13 cellular contexts compared by ENCODE assay signal in genomic region chr1:229717774-229718173, GRCh38.
DNase-seq lines count a peak whose midpoint lies in the region; ATAC-seq, FAIRE-seq and TF ChIP-seq lines count a peak whose summit lies in the region.
"Had no signal": no experiment of that assay in that cellular context is flagged by ENCODE, and none has a peak within 500 bp of the region (broad histone marks: within the 10 kb centered on the region; RNA-seq: fewer than 3 reads in every experiment).

No MANE protein-coding gene starts in this region.

- no peak overlapping the region for H3K14ac ChIP-seq in H9 (ENCODE audit: insufficient read depth, low read length)

- H3T11ph ChIP-seq in H9 (ENCODE audit: low read length) = no peak overlapping the region

- H3K4me3 Mint-ChIP-seq in H9 (no peak overlapping the region), type B pancreatic cell (no peak overlapping the region)
- H3K4me3 Mint-ChIP-seq: T-helper 1 cell treated with Interleukin-12 subunit alpha and Interleukin-12 subunit beta and Interleukin-4 antibody, amounts not matched to agents 30 μg/mL and 1 μg/mL, for 36 hours had no signal

- no peak overlapping the region for H2BK120ac ChIP-seq in H9 (ENCODE audit: low read depth, low read length, poor library complexity, severe bottlenecking)

- H2BK20ac ChIP-seq in H9 (ENCODE audit: low read depth, low read length, poor library complexity, severe bottlenecking) = no peak overlapping the region

- H3K27me3 Mint-ChIP-seq in H9 (ENCODE audit: low read depth) (no peaks in the 10 kb centered on the region), type B pancreatic cell (peaks cover 3% of the 10 kb centered on the region)

- BruUV-seq in PC-3 (replicated peaks; lab: Mats Ljungman, UMichigan) = no TSS peak

- H3K9me3 Mint-ChIP-seq in H9 (peaks cover 18 to 19% of the 10 kb centered on the region in 2 experiments), type B pancreatic cell (peaks cover 10% of the 10 kb centered on the region)

- intact Hi-C loops in PC-3 (cut with micrococcal nuclease) (no loop called here), adrenal gland (cut with DNase I) (no loop called here)

- TF ChIP-seq RAD21 in A549 (conservative IDR thresholded peaks at IDR 0.05 in 1 of 2, IDR thresholded peaks at IDR 0.05 in 1 of 2) = no peak

- H3K4me1 ChIP-seq in A549 = 0 out of 3 replicates have a peak, but pooled peaks cover 4% of the 10 kb centered on the region
- H3K4me1 ChIP-seq in H9 (ENCODE audit: insufficient read depth, low read length) = peaks cover 4% of the 10 kb centered on the region
- no peaks in the 10 kb centered on the region for H3K4me1 ChIP-seq in PC-3 (ENCODE audit: insufficient read depth, low read length)
- H3K4me1 ChIP-seq in adrenal gland (replicated peaks in 1 of 2) = no peaks in the 10 kb centered on the region
- H3K4me1 ChIP-seq: gastroesophageal sphincter had no signal

- POLR2A ChIA-PET in A549 (lab: Yijun Ruan, JAX) (no interaction called here), PC-3 (lab: Charles Lee; ENCODE audit: unreplicated experiment) (no interaction called here)

- H3K4me2 ChIP-seq in A549 = peak overlapping the region; percentile 44; the same call in 2 of the 3 replicates
- H3K4me2 ChIP-seq in H9 (ENCODE audit: insufficient read depth, insufficient read length, low read length) = no peak overlapping the region
- H3K4me2 ChIP-seq in PC-3 (ENCODE audit: low read length) = peak overlapping the region; percentile 23

- no peaks in the 10 kb centered on the region for H3K79me2 ChIP-seq in H9 (ENCODE audit: insufficient read depth, low read length)
- no peaks in the 10 kb centered on the region for H3K79me2 ChIP-seq in PC-3 (ENCODE audit: low read length)

- CTCF ChIA-PET in A549 (lab: Yijun Ruan, JAX) = interaction anchor here (1.3 kb wide), 1 partner anchor 304 kb away, joined by 3 read pairs; no protein-coding TSS in a partner anchor
- CTCF ChIA-PET in PC-3 (lab: Charles Lee) = no interaction called here

- no peak overlapping the region for H2BK15ac ChIP-seq in H9 (ENCODE audit: low read depth, low read length)

- H3K79me1 ChIP-seq in H9 (ENCODE audit: insufficient read depth, low read depth, low read length, poor library complexity, severe bottlenecking) = no peaks in the 10 kb centered on the region

- no peaks in the 10 kb centered on the region for H3K23me2 ChIP-seq in H9 (ENCODE audit: insufficient read length, low read depth, low read length, poor library complexity, severe bottlenecking)

- H3K36me3 ChIP-seq in PC-3 (ENCODE audit: low read depth, low read length) (no peaks in the 10 kb centered on the region; the same call in 1 of the 2 replicates), adrenal gland (replicated peaks in 1 of 2) (no peaks in the 10 kb centered on the region)
- H3K36me3 ChIP-seq: gastroesophageal sphincter, ovary, thoracic aorta had no signal

- H3K9me3 ChIP-seq in A549 (peaks cover 16% of the 10 kb centered on the region; the same call in 2 of the 3 replicates), H9 (ENCODE audit: control insufficient read depth, low read depth, low read length) (no peaks in the 10 kb centered on the region), PC-3 (ENCODE audit: low read length) (peaks cover 17% of the 10 kb centered on the region), adrenal gland (replicated peaks in 1 of 3) (no peaks in the 10 kb centered on the region)
- H3K9me3 ChIP-seq: ovary, thoracic aorta had no signal

- no peak overlapping the region for H2AK5ac ChIP-seq in H9 (ENCODE audit: insufficient read length, low read length)

- TF ChIP-seq CTCF in A549 (IDR thresholded peaks at IDR 0.05) = no peak
- TF ChIP-seq CTCF in H9 (conservative IDR thresholded peaks at IDR 0.05) = no peak
- no peak for TF ChIP-seq CTCF in PC-3 (conservative IDR thresholded peaks at IDR 0.05; ENCODE audit: low read depth, low read length)
- no peak for TF ChIP-seq CTCF in fibroblast of the aortic adventitia (IDR thresholded peaks at IDR 0.05; ENCODE audit: insufficient read depth, low read length)
- TF ChIP-seq CTCF in type B pancreatic cell (conservative IDR thresholded peaks at IDR 0.05) = no peak
- TF ChIP-seq CTCF in adrenal gland (IDR thresholded peaks at IDR 0.05) = no peak

- H3K27ac ChIP-seq in A549 = no peak overlapping the region
- no peak overlapping the region for H3K27ac ChIP-seq in H9 (ENCODE audit: insufficient read length, low read depth, low read length)
- no peak overlapping the region for H3K27ac ChIP-seq in PC-3 (ENCODE audit: low read length)
- no peak overlapping the region for H3K27ac ChIP-seq in adrenal gland
- H3K27ac ChIP-seq: gastroesophageal sphincter, ovary, thoracic aorta had no signal

- FAIRE-seq in A549 (lab: Jason Lieb, UNC) = no peak

- H3K4me3 ChIP-seq in A549 (no peak overlapping the region), PC-3 (ENCODE audit: low read length) (peak overlapping the region; percentile 1; the same call in 1 of the 2 replicates), fibroblast of the aortic adventitia (ENCODE audit: low read depth, low read length) (no peak overlapping the region), adrenal gland (no peak overlapping the region)
- H3K4me3 ChIP-seq: gastroesophageal sphincter, ovary, thoracic aorta had no signal

- no peak overlapping the region for H3K18ac ChIP-seq in H9 (ENCODE audit: insufficient read length, low read depth, low read length)

- TF ChIP-seq POLR2A in A549 (IDR thresholded peaks at IDR 0.05; ENCODE audit: low read length) (no peak), adrenal gland (IDR thresholded peaks at IDR 0.05) (no peak)

- no peak overlapping the region for H2BK5ac ChIP-seq in H9 (ENCODE audit: insufficient read length, low read length)

- no peak overlapping the region for H3K9ac ChIP-seq in H9 (ENCODE audit: extremely low read depth, insufficient read length, low read length)
- no peak overlapping the region for H3K9ac ChIP-seq in PC-3 (ENCODE audit: low read length)

- H3K36me3 Mint-ChIP-seq in H9 (ENCODE audit: insufficient read depth in 1 of 3, low read depth in 3 of 3) (peaks cover 0 to 19% (median 3%) of the 10 kb centered on the region in 3 experiments; a peak in 6 of 7 replicates), type B pancreatic cell (no peaks in the 10 kb centered on the region)

- no peak overlapping the region for H3K56ac ChIP-seq in H9 (ENCODE audit: insufficient read length, low read depth, low read length)

- H4K8ac ChIP-seq in H9 (replicated peaks; ENCODE audit: insufficient read length, low read depth, low read length) = no peak overlapping the region

- no peak overlapping the region for H3K4ac ChIP-seq in H9 (ENCODE audit: low read depth, low read length)

- peaks cover 24 to 26% of the 10 kb centered on the region in 2 experiments for H3K4me1 Mint-ChIP-seq in H9
- H3K4me1 Mint-ChIP-seq in type B pancreatic cell (ENCODE audit: unreplicated experiment) = peaks cover 15% of the 10 kb centered on the region

- peak in 1 of 2 experiments; percentile 62; a peak in 3 of 6 replicates for ATAC-seq in A549
- no peak for ATAC-seq in PC-3
- ATAC-seq in GM19452 (IDR thresholded peaks at IDR 0.05; ENCODE audit: unreplicated experiment) = no peak
- ATAC-seq in HG03025 (IDR thresholded peaks at IDR 0.05; ENCODE audit: low FRiP score, unreplicated experiment) = no peak
- ATAC-seq: gastroesophageal sphincter had no signal

- no peak overlapping the region for H4K91ac ChIP-seq in H9 (ENCODE audit: insufficient read length, low read depth, low read length)

- H4K5ac ChIP-seq in H9 (ENCODE audit: insufficient read length, low read depth, low read length) = no peak overlapping the region

- no peak for TF ChIP-seq EP300 in A549 (IDR thresholded peaks at IDR 0.05)

- H3K27me3 ChIP-seq in H9 (ENCODE audit: insufficient read depth, low read length) (no peaks in the 10 kb centered on the region), PC-3 (ENCODE audit: low read length) (no peaks in the 10 kb centered on the region), adrenal gland (no peaks in the 10 kb centered on the region)
- H3K27me3 ChIP-seq: gastroesophageal sphincter, ovary had no signal

- H4K20me1 ChIP-seq in H9 (ENCODE audit: control insufficient read depth, insufficient read depth, insufficient read length) = no peaks in the 10 kb centered on the region
- H4K20me1 ChIP-seq in PC-3 (ENCODE audit: low read length) = no peaks in the 10 kb centered on the region

- H3K9me2 ChIP-seq in PC-3 (replicated peaks; ENCODE audit: low read length) = no peaks in the 10 kb centered on the region

- WGBS in A549 (ENCODE audit: missing lambda C conversion rate) = 37% methylated on average over 3 of the region's 3 CpGs
- WGBS in H9 (ENCODE audit: extremely low coverage, insufficient read length, low lambda C conversion rate) = no CpG with 5 or more reads among the region's 3 CpGs
- 77 to 88% (median 82%) methylated on average over 3 of the region's 3 CpGs for WGBS in adrenal gland, 4 donors

- DNase-seq in A549 (ENCODE audit: low read depth in 1 of 2, low spot score in 1 of 2) (peak in 1 of 2 experiments; percentile 52), H9 (no peak), PC-3 (peak; percentile 35), fibroblast of the aortic adventitia (ENCODE audit: low read depth) (peak; percentile 25), type B pancreatic cell (ENCODE audit: extremely low spot score, unreplicated experiment) (no peak), adrenal gland (no peak)
- DNase-seq: KBM-7, ovary had no signal

- H3K23ac ChIP-seq in H9 (ENCODE audit: insufficient read length, low read depth, low read length) = no peak overlapping the region

- no peaks in the 10 kb centered on the region for H3F3A ChIP-seq in PC-3 (ENCODE audit: low read length, unreplicated experiment)

- H2AFZ ChIP-seq in H9 (ENCODE audit: low read length) = no peak overlapping the region
- H2AFZ ChIP-seq in PC-3 (ENCODE audit: low read length) = 0 out of 2 replicates have a peak overlapping the region, but pooled peaks have one; percentile 35

- H2BK12ac ChIP-seq in H9 (ENCODE audit: insufficient read length, low read depth, low read length) = peak overlapping the region; percentile 50

- no peak overlapping the region; a peak in 1 of 7 replicates for H3K27ac Mint-ChIP-seq in H9
- H3K27ac Mint-ChIP-seq in type B pancreatic cell = no peak overlapping the region
- H3K27ac Mint-ChIP-seq: T-helper 1 cell treated with Interleukin-12 subunit alpha and Interleukin-12 subunit beta and Interleukin-4 antibody, amounts not matched to agents 30 μg/mL and 1 μg/mL, for 36 hours had no signal

TF ChIP-seq in A549, 52 proteins besides CTCF, POLR2A, EP300 and RAD21 (continues in another document):
- TF ChIP-seq PBX3 (IDR thresholded peaks at IDR 0.05) (no peak), HOXB13 (CRISPR knock-in tag; IDR thresholded peaks at IDR 0.05; ENCODE audit: low read depth) (no peak), RARB (CRISPR knock-in tag; IDR thresholded peaks at IDR 0.05) (no peak), RNF2 (IDR thresholded peaks at IDR 0.05; ENCODE audit: borderline replicate concordance, low read depth) (no peak)

Comparison
In these comparisons a context has a peak if more than half of its experiments do, and no peak if none do; other contexts are left out.
1. DNase-seq: peak in PC-3 (single experiment) and fibroblast of the aortic adventitia (single experiment); none in H9 (single experiment), type B pancreatic cell (single experiment) and adrenal gland (0 of 7).